ENCODE assay signal across 19 cellular contexts in genomic region chr15:70072479-70072878, GRCh38.
"Had no signal": no experiment of that assay in that cellular context is flagged by ENCODE, and none has a peak within 500 bp of the region (broad histone marks: within the 10 kb centered on the region; RNA-seq: fewer than 3 reads in every experiment).

No MANE protein-coding gene starts in this region.

- H3K4me3 ChIP-seq: colonic mucosa, psoas muscle, right lobe of liver, smooth muscle cell, stomach, thoracic aorta, upper lobe of right lung had no signal

- ATAC-seq: left ventricle myocardium superior; natural killer cell treated with Interleukin-12 subunit alpha and Interleukin-12 subunit beta and Interleukin-15 and Interleukin-18, amount 100 ng/mL, for 72 hours; psoas muscle; right lobe of liver; upper lobe of right lung had no signal

- H3K27ac Mint-ChIP-seq: natural killer cell treated with Interleukin-12 subunit alpha and Interleukin-12 subunit beta and Interleukin-15 and Interleukin-18, amount 100 ng/mL, for 72 hours had no signal

- H3K4me2 ChIP-seq: smooth muscle cell had no signal

- H3K4me3 Mint-ChIP-seq: natural killer cell treated with Interleukin-12 subunit alpha and Interleukin-12 subunit beta and Interleukin-15 and Interleukin-18, amount 100 ng/mL, for 72 hours had no signal

- H3K4me1 ChIP-seq: colonic mucosa had no signal

- H3K27ac ChIP-seq: colonic mucosa, psoas muscle, right lobe of liver, stomach, thoracic aorta, upper lobe of right lung had no signal

- DNase-seq: activated CD4-positive, CD25-positive, alpha-beta regulatory T cell treated with anti-CD3 and anti-CD28 coated beads, Interleukin-2, amount 50 U/mL, for 72 hours; activated naive CD4-positive, alpha-beta T cell treated with anti-CD3 and anti-CD28 coated beads, Interleukin-2, amount 50 U/mL, for 16 hours; activated T-cell treated with anti-CD3 and anti-CD28 coated beads, Interleukin-2, amount 50 U/mL, for 1 hour; amniotic stem cell; caudate nucleus; colonic mucosa; foreskin fibroblast; hypothalamus; left ventricle myocardium superior; mesenchymal stem cell; psoas muscle; right lobe of liver; stimulated activated CD4-positive, alpha-beta T cell treated with anti-CD3 and anti-CD28 coated beads, Interleukin-4, amount 100 ng/mL, for 4 hours; stimulated activated CD8-positive, alpha-beta memory T cell treated with anti-CD3 and anti-CD28 coated beads, Interleukin-4, amount 100 ng/mL, for 48 hours; stomach; upper lobe of right lung had no signal

- H3K9me3 ChIP-seq: colonic mucosa, psoas muscle, right lobe of liver, stomach, thoracic aorta, upper lobe of right lung had no signal

- H3K27me3 ChIP-seq: colonic mucosa, right lobe of liver, stomach, upper lobe of right lung had no signal

- H3K9me3 Mint-ChIP-seq: natural killer cell treated with Interleukin-12 subunit alpha and Interleukin-12 subunit beta and Interleukin-15 and Interleukin-18, amount 100 ng/mL, for 72 hours had no signal
